Comparison of ENCODE assay signal across 6 cellular contexts in the genomic region with DNA sequence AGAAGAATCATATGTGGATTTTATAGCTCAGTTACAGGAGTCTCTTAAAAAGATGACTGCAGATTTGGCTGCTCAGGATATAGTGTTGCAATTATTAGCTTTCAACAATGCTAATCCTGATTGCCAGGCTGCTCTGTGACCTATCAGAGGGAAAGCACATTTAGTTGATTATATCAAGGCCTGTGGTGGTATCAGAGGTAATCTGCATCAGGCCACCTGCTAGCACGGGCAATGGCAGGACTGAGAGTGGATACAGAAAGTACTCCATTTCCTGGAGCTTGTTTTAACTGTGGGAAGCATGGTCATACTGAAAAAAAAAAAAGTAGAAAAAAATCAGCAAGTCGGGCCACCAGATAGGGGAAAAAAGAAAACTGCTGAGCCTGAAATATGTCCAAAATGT. TPM values are rescaled to one million over a fixed set of nuclear protein-coding genes. Genes with fewer than 3 reads are reported as not detected.
"Had no signal": no experiment of that assay in that cellular context is flagged by ENCODE, and none has a peak within 500 bp of the region (broad histone marks: within the 10 kb centered on the region; RNA-seq: fewer than 3 reads in every experiment).

No MANE protein-coding gene starts in this region.

RNA-seq across cellular contexts. Expression of a gene that starts 42.2 kb away (rescaled TPM):
- total RNA-seq: M059J, OCI-LY7, PC-9, RPMI7951, SK-MEL-5 had no signal

RNA-seq across cellular contexts. Expression of a gene that starts 51.1 kb away (rescaled TPM):
- total RNA-seq: M059J; OCI-LY7; SK-MEL-5; T-helper 1 cell treated with Interleukin-12 subunit alpha and Interleukin-12 subunit beta and Interleukin-4 antibody, amounts not matched to agents 30 ng/mL and 1 ng/mL, for 36 hours had no signal
